In the genomic region with DNA sequence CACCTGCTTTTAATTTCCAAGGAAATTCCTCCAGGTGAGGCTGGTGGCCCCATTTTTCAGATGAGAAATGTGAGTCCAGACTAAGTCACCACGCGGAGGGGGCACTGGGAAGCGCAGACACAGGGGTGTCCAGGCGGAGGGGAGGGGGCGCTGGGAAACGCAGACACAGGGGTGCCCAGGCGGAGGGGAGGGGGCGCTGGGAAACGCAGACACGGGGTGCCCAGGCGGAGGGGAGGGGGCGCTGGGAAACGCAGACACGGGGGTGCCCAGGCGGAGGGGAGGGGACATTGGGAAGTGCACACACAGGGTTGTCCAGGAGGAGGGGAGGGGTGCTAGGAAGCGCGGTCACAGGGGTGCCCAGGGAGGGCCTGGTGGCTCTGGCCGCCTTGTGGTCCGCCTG, we compare ENCODE assay signal across 1 cellular context.
TF ChIP-seq lines count a peak whose summit lies in the region.

No MANE protein-coding gene starts in this region.

TF ChIP-seq in WTC11, 78 proteins besides CTCF, POLR2A, EP300 and RAD21:
- TF ChIP-seq, protein P1, sequence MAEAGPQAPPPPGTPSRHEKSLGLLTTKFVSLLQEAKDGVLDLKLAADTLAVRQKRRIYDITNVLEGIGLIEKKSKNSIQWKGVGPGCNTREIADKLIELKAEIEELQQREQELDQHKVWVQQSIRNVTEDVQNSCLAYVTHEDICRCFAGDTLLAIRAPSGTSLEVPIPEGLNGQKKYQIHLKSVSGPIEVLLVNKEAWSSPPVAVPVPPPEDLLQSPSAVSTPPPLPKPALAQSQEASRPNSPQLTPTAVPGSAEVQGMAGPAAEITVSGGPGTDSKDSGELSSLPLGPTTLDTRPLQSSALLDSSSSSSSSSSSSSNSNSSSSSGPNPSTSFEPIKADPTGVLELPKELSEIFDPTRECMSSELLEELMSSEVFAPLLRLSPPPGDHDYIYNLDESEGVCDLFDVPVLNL (CRISPR knock-in tag; IDR thresholded peaks at IDR 0.05; ENCODE audit: borderline replicate concordance, low read depth): no peak
- TF ChIP-seq JUN (CRISPR knock-in tag; IDR thresholded peaks at IDR 0.05): no peak
- TF ChIP-seq FOXK1 (CRISPR knock-in tag; IDR thresholded peaks at IDR 0.05): no peak
- TF ChIP-seq, protein P2, sequence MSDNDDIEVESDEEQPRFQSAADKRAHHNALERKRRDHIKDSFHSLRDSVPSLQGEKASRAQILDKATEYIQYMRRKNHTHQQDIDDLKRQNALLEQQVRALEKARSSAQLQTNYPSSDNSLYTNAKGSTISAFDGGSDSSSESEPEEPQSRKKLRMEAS (CRISPR knock-in tag; IDR thresholded peaks at IDR 0.05): no peak
- no peak for TF ChIP-seq MXD4 (CRISPR knock-in tag; IDR thresholded peaks at IDR 0.05; ENCODE audit: borderline replicate concordance)
- TF ChIP-seq OVOL2 (CRISPR knock-in tag; IDR thresholded peaks at IDR 0.05; ENCODE audit: borderline replicate concordance): no peak
- TF ChIP-seq, protein P3, sequence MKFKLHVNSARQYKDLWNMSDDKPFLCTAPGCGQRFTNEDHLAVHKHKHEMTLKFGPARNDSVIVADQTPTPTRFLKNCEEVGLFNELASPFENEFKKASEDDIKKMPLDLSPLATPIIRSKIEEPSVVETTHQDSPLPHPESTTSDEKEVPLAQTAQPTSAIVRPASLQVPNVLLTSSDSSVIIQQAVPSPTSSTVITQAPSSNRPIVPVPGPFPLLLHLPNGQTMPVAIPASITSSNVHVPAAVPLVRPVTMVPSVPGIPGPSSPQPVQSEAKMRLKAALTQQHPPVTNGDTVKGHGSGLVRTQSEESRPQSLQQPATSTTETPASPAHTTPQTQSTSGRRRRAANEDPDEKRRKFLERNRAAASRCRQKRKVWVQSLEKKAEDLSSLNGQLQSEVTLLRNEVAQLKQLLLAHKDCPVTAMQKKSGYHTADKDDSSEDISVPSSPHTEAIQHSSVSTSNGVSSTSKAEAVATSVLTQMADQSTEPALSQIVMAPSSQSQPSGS (CRISPR knock-in tag; IDR thresholded peaks at IDR 0.05; ENCODE audit: borderline replicate concordance, low read depth): no peak
- TF ChIP-seq IRF2 (CRISPR knock-in tag; IDR thresholded peaks at IDR 0.05; ENCODE audit: borderline replicate concordance, low read depth): no peak
- TF ChIP-seq, protein P4, sequence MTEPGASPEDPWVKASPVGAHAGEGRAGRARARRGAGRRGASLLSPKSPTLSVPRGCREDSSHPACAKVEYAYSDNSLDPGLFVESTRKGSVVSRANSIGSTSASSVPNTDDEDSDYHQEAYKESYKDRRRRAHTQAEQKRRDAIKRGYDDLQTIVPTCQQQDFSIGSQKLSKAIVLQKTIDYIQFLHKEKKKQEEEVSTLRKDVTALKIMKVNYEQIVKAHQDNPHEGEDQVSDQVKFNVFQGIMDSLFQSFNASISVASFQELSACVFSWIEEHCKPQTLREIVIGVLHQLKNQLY (CRISPR knock-in tag; IDR thresholded peaks at IDR 0.05): no peak
- TF ChIP-seq, protein P5, sequence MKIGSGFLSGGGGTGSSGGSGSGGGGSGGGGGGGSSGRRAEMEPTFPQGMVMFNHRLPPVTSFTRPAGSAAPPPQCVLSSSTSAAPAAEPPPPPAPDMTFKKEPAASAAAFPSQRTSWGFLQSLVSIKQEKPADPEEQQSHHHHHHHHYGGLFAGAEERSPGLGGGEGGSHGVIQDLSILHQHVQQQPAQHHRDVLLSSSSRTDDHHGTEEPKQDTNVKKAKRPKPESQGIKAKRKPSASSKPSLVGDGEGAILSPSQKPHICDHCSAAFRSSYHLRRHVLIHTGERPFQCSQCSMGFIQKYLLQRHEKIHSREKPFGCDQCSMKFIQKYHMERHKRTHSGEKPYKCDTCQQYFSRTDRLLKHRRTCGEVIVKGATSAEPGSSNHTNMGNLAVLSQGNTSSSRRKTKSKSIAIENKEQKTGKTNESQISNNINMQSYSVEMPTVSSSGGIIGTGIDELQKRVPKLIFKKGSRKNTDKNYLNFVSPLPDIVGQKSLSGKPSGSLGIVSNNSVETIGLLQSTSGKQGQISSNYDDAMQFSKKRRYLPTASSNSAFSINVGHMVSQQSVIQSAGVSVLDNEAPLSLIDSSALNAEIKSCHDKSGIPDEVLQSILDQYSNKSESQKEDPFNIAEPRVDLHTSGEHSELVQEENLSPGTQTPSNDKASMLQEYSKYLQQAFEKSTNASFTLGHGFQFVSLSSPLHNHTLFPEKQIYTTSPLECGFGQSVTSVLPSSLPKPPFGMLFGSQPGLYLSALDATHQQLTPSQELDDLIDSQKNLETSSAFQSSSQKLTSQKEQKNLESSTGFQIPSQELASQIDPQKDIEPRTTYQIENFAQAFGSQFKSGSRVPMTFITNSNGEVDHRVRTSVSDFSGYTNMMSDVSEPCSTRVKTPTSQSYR (CRISPR knock-in tag; IDR thresholded peaks at IDR 0.05): no peak
- TF ChIP-seq SMAD4 (CRISPR knock-in tag; IDR thresholded peaks at IDR 0.05): no peak
- TF ChIP-seq CBFB (CRISPR knock-in tag; IDR thresholded peaks at IDR 0.05; ENCODE audit: low read depth): no peak
- TF ChIP-seq ETV6 (CRISPR knock-in tag; IDR thresholded peaks at IDR 0.05): no peak
